Comparison of ENCODE assay signal across 2 cellular contexts in the genomic region with DNA sequence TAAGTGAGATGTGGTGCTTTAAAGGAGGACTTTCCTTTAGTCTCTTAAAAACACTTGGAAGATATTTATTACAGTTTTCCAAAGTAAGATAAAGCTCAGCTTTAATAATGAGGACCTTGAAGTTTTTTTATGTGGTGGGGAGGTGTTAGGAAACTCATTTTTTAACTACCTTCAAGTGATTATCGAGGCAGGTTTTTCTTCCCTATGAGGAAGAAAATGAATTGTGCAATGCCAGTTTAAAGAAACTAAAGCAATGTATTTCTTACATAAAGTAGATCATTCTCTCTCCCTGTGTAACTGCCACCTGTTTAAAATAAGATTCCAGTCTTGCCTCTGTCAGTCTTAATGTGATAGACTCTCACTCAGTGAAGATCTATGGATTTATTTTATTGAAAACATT.
TF ChIP-seq lines count a peak whose summit lies in the region.

No MANE protein-coding gene starts in this region.

TF ChIP-seq in HEK293, 187 proteins besides CTCF, POLR2A, EP300 and RAD21:
- TF ChIP-seq ZNF366 (tag by site-specific recombination; conservative IDR thresholded peaks at IDR 0.05) (no peak), ZNF544 (tag by site-specific recombination; IDR thresholded peaks at IDR 0.05) (no peak)
- TF ChIP-seq, protein P1, sequence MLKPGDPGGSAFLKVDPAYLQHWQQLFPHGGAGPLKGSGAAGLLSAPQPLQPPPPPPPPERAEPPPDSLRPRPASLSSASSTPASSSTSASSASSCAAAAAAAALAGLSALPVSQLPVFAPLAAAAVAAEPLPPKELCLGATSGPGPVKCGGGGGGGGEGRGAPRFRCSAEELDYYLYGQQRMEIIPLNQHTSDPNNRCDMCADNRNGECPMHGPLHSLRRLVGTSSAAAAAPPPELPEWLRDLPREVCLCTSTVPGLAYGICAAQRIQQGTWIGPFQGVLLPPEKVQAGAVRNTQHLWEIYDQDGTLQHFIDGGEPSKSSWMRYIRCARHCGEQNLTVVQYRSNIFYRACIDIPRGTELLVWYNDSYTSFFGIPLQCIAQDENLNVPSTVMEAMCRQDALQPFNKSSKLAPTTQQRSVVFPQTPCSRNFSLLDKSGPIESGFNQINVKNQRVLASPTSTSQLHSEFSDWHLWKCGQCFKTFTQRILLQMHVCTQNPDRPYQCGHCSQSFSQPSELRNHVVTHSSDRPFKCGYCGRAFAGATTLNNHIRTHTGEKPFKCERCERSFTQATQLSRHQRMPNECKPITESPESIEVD (tag by site-specific recombination; IDR thresholded peaks at IDR 0.05) = peak; percentile 74; the same call in 1 of the 2 replicates

TF ChIP-seq in K562, 482 proteins besides CTCF, POLR2A, EP300 and RAD21:
- TF ChIP-seq CEBPB (tag; IDR thresholded peaks at IDR 0.05) = peak; percentile 46
- TF ChIP-seq CEBPG (CRISPR knock-in tag; IDR thresholded peaks at IDR 0.05) = no peak
- TF ChIP-seq CEBPG (tag; conservative IDR thresholded peaks at IDR 0.05 in 1 of 2, IDR thresholded peaks at IDR 0.05 in 1 of 2) = 0 out of 4 replicates have a peak, but pooled peaks of 1 of the 2 experiments have one; percentile 42
- no peak for TF ChIP-seq ERF (CRISPR knock-in tag; IDR thresholded peaks at IDR 0.05)
TF ChIP-seq in K562: peak in this region for 2.
